Comparison of ENCODE assay signal across 17 cellular contexts in the genomic region with DNA sequence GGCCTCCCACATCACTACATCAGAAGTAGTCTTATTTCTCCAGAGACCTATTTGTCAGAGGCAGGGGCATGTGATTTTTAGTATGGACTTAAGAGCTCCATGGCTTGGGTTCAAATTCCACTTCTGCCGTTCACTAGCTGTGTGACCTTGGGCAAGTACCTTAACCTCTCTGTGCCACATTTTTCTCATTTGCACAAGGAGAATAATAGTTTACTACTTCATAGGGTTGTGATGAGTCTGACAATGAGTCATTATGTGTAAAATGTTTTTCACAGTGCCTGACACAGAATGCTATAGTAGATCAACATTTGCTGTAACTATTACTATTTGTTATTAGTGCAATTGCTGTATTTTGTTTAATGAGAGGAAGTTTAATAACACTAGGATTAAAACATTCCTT.
DNase-seq lines count a peak whose midpoint lies in the region; ATAC-seq and TF ChIP-seq lines count a peak whose summit lies in the region.
"Had no signal": no experiment of that assay in that cellular context is flagged by ENCODE, and none has a peak within 500 bp of the region (broad histone marks: within the 10 kb centered on the region; RNA-seq: fewer than 3 reads in every experiment).

No MANE protein-coding gene starts in this region.

- H3K9ac ChIP-seq in GM23248, result no peak overlapping the region
- peak overlapping the region; percentile 32 for H3K9ac ChIP-seq in skeletal muscle satellite cell (ENCODE audit: low read depth, low read length)
- H3K9ac ChIP-seq: BLaER1 treated with 17β-estradiol and CSF1 and Interleukin-3, amounts not matched to agents 10 nM and 100 nM had no signal

- H3K27ac ChIP-seq in GM23248 (no peak overlapping the region), breast epithelium (peak overlapping the region; percentile 27 to 50), brain microvascular endothelial cell (no peak overlapping the region)
- H3K27ac ChIP-seq: A549; BLaER1 treated with 17β-estradiol and CSF1 and Interleukin-3, amounts not matched to agents 10 nM and 100 nM; HL-60 had no signal

- H4K20me1 ChIP-seq in GM23248 (ENCODE audit: insufficient read depth), result no peaks in the 10 kb centered on the region
- H4K20me1 ChIP-seq: BLaER1 treated with 17β-estradiol and CSF1 and Interleukin-3, amounts not matched to agents 10 nM and 100 nM had no signal

- H3K4me1 ChIP-seq in GM23248 (ENCODE audit: insufficient read depth) (peaks cover 6% of the 10 kb centered on the region; the same call in 1 of the 2 replicates), breast epithelium (no peaks in the 10 kb centered on the region), skeletal muscle satellite cell (ENCODE audit: control insufficient read depth, insufficient read depth, low read length) (peaks cover 19% of the 10 kb centered on the region)
- H3K4me1 ChIP-seq: A549; BLaER1 treated with 17β-estradiol and CSF1 and Interleukin-3, amounts not matched to agents 10 nM and 100 nM had no signal

- DNase-seq in GM23248 (peak; percentile 58), breast epithelium (ENCODE audit: low spot score in 2 of 2) (no peak), fibroblast of villous mesenchyme (ENCODE audit: low read depth) (peak; percentile 9), brain microvascular endothelial cell (no peak), cortex of kidney (lab: John Stamatoyannopoulos, UW) (no peak)
- DNase-seq: CD8-positive, alpha-beta T cell; H7; IMR-90; Karpas-422; NCI-H1436; NCI-H524 treated with DMSO at 0.1 percent for 48 hours had no signal

- WGBS in GM23248 (ENCODE audit: low coverage in 1 of 2, low lambda C conversion rate in 2 of 2, missing lambda C conversion rate in 2 of 2), 2 experiments, result 3 to 6% methylated on average over 1 of the region's 1 CpG

- no peak for TF ChIP-seq POLR2A in breast epithelium (IDR thresholded peaks at IDR 0.05)

- in situ Hi-C loops in GM23248 (cut with MboI) (no loop called here), brain microvascular endothelial cell (cut with HindIII; ENCODE audit: low pct_ligation_motif_present, low sequenced_read_pairs) (no loop called here)

- H3K27me3 ChIP-seq in GM23248 (replicated peaks; ENCODE audit: insufficient read depth), result peaks cover 5% of the 10 kb centered on the region
- H3K27me3 ChIP-seq in breast epithelium, result no peaks in the 10 kb centered on the region
- no peaks in the 10 kb centered on the region for H3K27me3 ChIP-seq in skeletal muscle satellite cell (ENCODE audit: control insufficient read depth, insufficient read depth, low read length)
- no peaks in the 10 kb centered on the region for H3K27me3 ChIP-seq in brain microvascular endothelial cell (replicated peaks)
- H3K27me3 ChIP-seq: BLaER1 treated with 17β-estradiol and CSF1 and Interleukin-3, amounts not matched to agents 10 nM and 100 nM; MG63 had no signal

- H3F3A ChIP-seq in GM23248 (ENCODE audit: insufficient read depth), result no peaks in the 10 kb centered on the region

- H3K4me3 ChIP-seq in GM23248, result no peak overlapping the region
- no peak overlapping the region for H3K4me3 ChIP-seq in breast epithelium
- no peak overlapping the region for H3K4me3 ChIP-seq in fibroblast of villous mesenchyme (ENCODE audit: low read depth, low read length)
- H3K4me3 ChIP-seq in skeletal muscle satellite cell (ENCODE audit: low read length), result no peak overlapping the region
- H3K4me3 ChIP-seq in brain microvascular endothelial cell (ENCODE audit: low read depth, low read length), result no peak overlapping the region
- H3K4me3 ChIP-seq: A549; BLaER1 treated with 17β-estradiol and CSF1 and Interleukin-3, amounts not matched to agents 10 nM and 100 nM; MG63 had no signal

- no peak for ATAC-seq in HG03280 (IDR thresholded peaks at IDR 0.05; ENCODE audit: unreplicated experiment)
- ATAC-seq: A549; CD8-positive, alpha-beta T cell had no signal

- H3K4me2 ChIP-seq in GM23248 (ENCODE audit: unreplicated experiment), result no peak overlapping the region
- peak overlapping the region; percentile 46 for H3K4me2 ChIP-seq in skeletal muscle satellite cell (ENCODE audit: low read length)
- H3K4me2 ChIP-seq: A549; BLaER1 treated with 17β-estradiol and CSF1 and Interleukin-3, amounts not matched to agents 10 nM and 100 nM had no signal

- H3K79me2 ChIP-seq in GM23248 (ENCODE audit: insufficient read depth), result no peaks in the 10 kb centered on the region

- intact Hi-C loops in breast epithelium (cut with DNase I; ENCODE audit: low total_unique reads), result no loop called here

- H3K9me3 ChIP-seq in GM23248 (ENCODE audit: low read depth) (no peaks in the 10 kb centered on the region), breast epithelium (no peaks in the 10 kb centered on the region), skeletal muscle satellite cell (replicated peaks; ENCODE audit: low read length) (no peaks in the 10 kb centered on the region)
- H3K9me3 ChIP-seq: A549, MG63 had no signal

- no peak overlapping the region for H2AFZ ChIP-seq in GM23248

- H3K36me3 ChIP-seq in GM23248 (ENCODE audit: low read depth) (no peaks in the 10 kb centered on the region), breast epithelium (no peaks in the 10 kb centered on the region), skeletal muscle satellite cell (ENCODE audit: insufficient read depth, low read length) (no peaks in the 10 kb centered on the region), brain microvascular endothelial cell (replicated peaks) (no peaks in the 10 kb centered on the region)
- H3K36me3 ChIP-seq: BLaER1 treated with 17β-estradiol and CSF1 and Interleukin-3, amounts not matched to agents 10 nM and 100 nM; MG63 had no signal

- H3K9me2 ChIP-seq in GM23248 (ENCODE audit: insufficient read depth), result no peaks in the 10 kb centered on the region

- TF ChIP-seq CTCF in breast epithelium (IDR thresholded peaks at IDR 0.05), result no peak
- no peak for TF ChIP-seq CTCF in fibroblast of villous mesenchyme (IDR thresholded peaks at IDR 0.05; ENCODE audit: insufficient read depth, low read depth, low read length)
- no peak for TF ChIP-seq CTCF in brain microvascular endothelial cell (IDR thresholded peaks at IDR 0.05; ENCODE audit: low read depth, low read length, missing control alignments)

Comparison
In these comparisons a context has a peak if more than half of its experiments do, and no peak if none do; other contexts are left out.
1. DNase-seq: peak in GM23248 (single experiment) and fibroblast of villous mesenchyme (single experiment); none in breast epithelium (0 of 2), brain microvascular endothelial cell (single experiment) and cortex of kidney (single experiment).
2. H3K27ac ChIP-seq: peak in breast epithelium (2 of 2); none in GM23248 (single experiment) and brain microvascular endothelial cell (single experiment).